1 cellular context compared by ENCODE assay signal in the genomic region with DNA sequence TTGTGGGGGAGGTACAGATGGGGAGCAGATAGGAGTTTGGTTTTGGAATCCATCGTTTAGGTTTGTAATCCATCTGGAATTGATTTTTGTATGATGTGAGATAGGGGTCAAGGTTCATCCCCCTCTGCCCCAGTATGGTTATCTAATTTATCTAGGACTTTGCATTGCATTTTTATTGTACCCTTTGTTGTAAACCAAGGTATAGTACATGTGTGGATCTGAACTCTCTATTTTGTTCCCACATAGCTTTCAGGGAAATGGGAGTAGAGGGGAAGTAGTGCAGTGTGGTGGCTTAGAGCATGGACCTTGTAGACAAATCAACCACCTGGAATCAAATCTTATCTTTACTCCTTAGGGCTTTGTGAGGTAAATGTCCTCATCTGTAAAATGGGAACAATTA.
TF ChIP-seq lines count a peak whose summit lies in the region.

No MANE protein-coding gene starts in this region.

TF ChIP-seq in K562, 482 proteins besides CTCF, POLR2A, EP300 and RAD21:
- peak; percentile 36 for TF ChIP-seq PRDM10 (IDR thresholded peaks at IDR 0.05; ENCODE audit: partially characterized antibody)
- no peak for TF ChIP-seq KDM5B (IDR thresholded peaks at IDR 0.05; ENCODE audit: insufficient replicate concordance, low read depth, low read length)
- no peak for TF ChIP-seq L3MBTL2 (IDR thresholded peaks at IDR 0.05)
- TF ChIP-seq HNRNPH1 (optimal IDR thresholded peaks at IDR 0.05; ENCODE audit: low read depth, low read length), result no peak
